In the genomic region with DNA sequence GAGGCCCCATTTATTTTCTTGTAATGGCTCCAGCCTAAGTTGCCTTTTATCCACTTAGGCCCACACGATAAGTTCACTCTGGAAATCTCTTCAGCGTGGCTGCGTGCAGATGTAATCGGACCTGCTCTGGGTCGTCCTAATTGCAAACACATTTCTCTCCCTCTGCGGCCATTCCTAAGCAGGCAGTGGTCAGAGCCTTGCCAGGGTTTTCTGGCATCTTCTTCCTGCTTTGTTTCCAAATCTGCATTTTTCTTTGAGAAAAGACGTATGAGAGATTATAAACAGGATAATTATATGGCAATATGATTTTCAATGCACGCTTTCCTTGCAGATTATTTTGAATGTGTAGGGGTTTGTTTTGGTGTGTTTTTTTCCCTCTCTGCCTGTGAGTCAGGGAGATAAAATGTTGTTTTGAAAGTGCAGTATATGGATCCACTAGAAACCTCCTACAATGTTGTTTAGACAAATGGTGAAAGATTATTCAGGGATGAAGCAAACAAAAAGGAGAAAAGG, we compare ENCODE assay signal across 13 cellular contexts.
DNase-seq lines count a peak whose midpoint lies in the region; ATAC-seq and TF ChIP-seq lines count a peak whose summit lies in the region.
"Had no signal": no experiment of that assay in that cellular context is flagged by ENCODE, and none has a peak within 500 bp of the region (broad histone marks: within the 10 kb centered on the region; RNA-seq: fewer than 3 reads in every experiment).

No MANE protein-coding gene starts in this region.

- in situ Hi-C loops in astrocyte of the spinal cord (cut with HindIII; ENCODE audit: low sequenced_read_pairs) = no loop called here

- no peak overlapping the region for H3K4me3 ChIP-seq in astrocyte of the spinal cord (ENCODE audit: low read depth, low read length)
- no peak overlapping the region for H3K4me3 ChIP-seq in skeletal muscle cell (ENCODE audit: low read depth, low read length)
- H3K4me3 ChIP-seq: thyroid gland had no signal

- no peak for TF ChIP-seq CTCF in astrocyte of the spinal cord (IDR thresholded peaks at IDR 0.05; ENCODE audit: low read depth, low read length)

- DNase-seq in GM04503 (ENCODE audit: low read depth) = peak; percentile 100
- peak; percentile 80 for DNase-seq in astrocyte of the spinal cord (ENCODE audit: low read depth, low spot score)
- peak; percentile 50 for DNase-seq in hepatic stellate cell (ENCODE audit: low spot score)
- peak; percentile 86 for DNase-seq in skeletal muscle cell (ENCODE audit: low read depth)
- DNase-seq in DMS 273 treated with DMSO at 0.1 percent for 48 hours (lab: John Stamatoyannopoulos, UW) = no peak
- no peak for DNase-seq in NCI-H748 treated with DMSO at 0.1 percent for 48 hours (lab: John Stamatoyannopoulos, UW)
- DNase-seq: effector memory CD8-positive, alpha-beta T cell; NCI-H2171 treated with DMSO at 0.1 percent for 48 hours; stimulated activated CD4-positive, alpha-beta T cell treated with anti-CD3 and anti-CD28 coated beads, Interleukin-2, amount 100 ng/mL, for 24 hours had no signal

- ATAC-seq in HG03175 (IDR thresholded peaks at IDR 0.05; ENCODE audit: unreplicated experiment) = no peak
- ATAC-seq in HG02763 (IDR thresholded peaks at IDR 0.05; ENCODE audit: unreplicated experiment) = no peak
- ATAC-seq: effector memory CD8-positive, alpha-beta T cell; left lobe of liver had no signal

Comparison
In these comparisons a context has a peak if more than half of its experiments do, and no peak if none do; other contexts are left out.
1. DNase-seq: peak in GM04503 (single experiment), astrocyte of the spinal cord (single experiment), hepatic stellate cell (single experiment) and skeletal muscle cell (single experiment); none in DMS 273 treated with DMSO at 0.1 percent for 48 hours (single experiment) and NCI-H748 treated with DMSO at 0.1 percent for 48 hours (single experiment).